8 cellular contexts compared by ENCODE assay signal in genomic region chr7:51067757-51068156, GRCh38.
DNase-seq lines count a peak whose midpoint lies in the region; ATAC-seq and TF ChIP-seq lines count a peak whose summit lies in the region.

No MANE protein-coding gene starts in this region.

- H3K27me3 Mint-ChIP-seq in activated naive CD8-positive, alpha-beta T cell treated with anti-CD3 and anti-CD28 coated beads, Interleukin-2, amount 50 U/mL, for 24 hours, result no peaks in the 10 kb centered on the region

- peak; percentile 80 for DNase-seq in GM03348 (ENCODE audit: low spot score)
- peak; percentile 40 for DNase-seq in activated naive CD8-positive, alpha-beta T cell treated with anti-CD3 and anti-CD28 coated beads, Interleukin-2, amount 50 U/mL, for 24 hours
- peak; percentile 43 to 66 (median 56) for DNase-seq in heart left ventricle
- peak; percentile 71 for DNase-seq in renal cortical epithelial cell (ENCODE audit: low read depth)
- DNase-seq in OCI-M2 (lab: John Stamatoyannopoulos, UW; ENCODE audit: unreplicated experiment), result no peak

- intact Hi-C loops in heart left ventricle (cut with DNase I), result loop anchor here (2.0 to 10.0 kb wide), 15 partner anchors 55 to 603 kb away; partner anchors contain the start of gene GRB10 (in 2 of the 10)

- ATAC-seq in HG03520 (IDR thresholded peaks at IDR 0.05; ENCODE audit: unreplicated experiment) (peak; percentile 54), heart left ventricle (peak in 1 of 4 donors; percentile 59), HG02610 (IDR thresholded peaks at IDR 0.05; ENCODE audit: unreplicated experiment) (no peak)
- no peak for ATAC-seq in activated naive CD8-positive, alpha-beta T cell treated with anti-CD3 and anti-CD28 coated beads, Interleukin-2, amount 50 U/mL, for 24 hours

- no peak overlapping the region for H3K4me2 ChIP-seq in OCI-LY1 (ENCODE audit: low read length)

- H3K27ac ChIP-seq in OCI-LY1 (ENCODE audit: low read depth, low read length, poor library complexity, severe bottlenecking) (no peak overlapping the region), heart left ventricle (no peak overlapping the region)

- H3K79me2 ChIP-seq in OCI-LY1 (ENCODE audit: insufficient read depth, low read length), result no peaks in the 10 kb centered on the region

- no peaks in the 10 kb centered on the region for H3K9me3 ChIP-seq in OCI-LY1 (ENCODE audit: low read length)
- H3K9me3 ChIP-seq in heart left ventricle, result peaks cover 0 to 4% (median 0%) of the 10 kb centered on the region in 12 donors

- no peak overlapping the region for H2AFZ ChIP-seq in OCI-LY1 (ENCODE audit: low read length)

- no peaks in the 10 kb centered on the region for H3K9me3 Mint-ChIP-seq in activated naive CD8-positive, alpha-beta T cell treated with anti-CD3 and anti-CD28 coated beads, Interleukin-2, amount 50 U/mL, for 24 hours

- WGBS in heart left ventricle, 4 donors, result 43 to 58% (median 45%) methylated on average over 5 to 7 of the region's 7 CpGs

- no peaks in the 10 kb centered on the region for H3F3A ChIP-seq in OCI-LY1 (ENCODE audit: insufficient read depth, low read length)

- H4K20me1 ChIP-seq in OCI-LY1 (ENCODE audit: insufficient read depth, low read length), result no peaks in the 10 kb centered on the region

- no peaks in the 10 kb centered on the region for H3K9me2 ChIP-seq in OCI-LY1 (ENCODE audit: low read depth, low read length)

- H3K9ac ChIP-seq in OCI-LY1 (ENCODE audit: low read length), result no peak overlapping the region

- H3K4me1 ChIP-seq in OCI-LY1 (ENCODE audit: insufficient read depth, low read length, severe bottlenecking) (no peaks in the 10 kb centered on the region), heart left ventricle (peaks cover 8 to 40% (median 20%) of the 10 kb centered on the region in 12 donors)

- H3K27ac Mint-ChIP-seq in activated naive CD8-positive, alpha-beta T cell treated with anti-CD3 and anti-CD28 coated beads, Interleukin-2, amount 50 U/mL, for 24 hours, result no peak overlapping the region

- H3K27me3 ChIP-seq in OCI-LY1 (ENCODE audit: insufficient read depth, low read length), result no peaks in the 10 kb centered on the region
- H3K27me3 ChIP-seq in heart left ventricle, result no peaks in the 10 kb centered on the region

- H3K4me3 ChIP-seq in OCI-LY1 (ENCODE audit: low read depth, low read length, poor library complexity, severe bottlenecking) (no peak overlapping the region), heart left ventricle (no peak overlapping the region)

- no peak for TF ChIP-seq POLR2A in heart left ventricle (IDR thresholded peaks at IDR 0.05)

- H3K36me3 ChIP-seq in OCI-LY1 (ENCODE audit: insufficient read depth, low read length) (no peaks in the 10 kb centered on the region), heart left ventricle (no peaks in the 10 kb centered on the region)

- peak; percentile 82 for TF ChIP-seq CTCF in OCI-LY1 (IDR thresholded peaks at IDR 0.05; ENCODE audit: low read length)
- peak; percentile 59 to 84 (median 74) for TF ChIP-seq CTCF in heart left ventricle (IDR thresholded peaks at IDR 0.05)

- no peaks in the 10 kb centered on the region for H3K4me1 Mint-ChIP-seq in activated naive CD8-positive, alpha-beta T cell treated with anti-CD3 and anti-CD28 coated beads, Interleukin-2, amount 50 U/mL, for 24 hours

- H3K36me3 Mint-ChIP-seq in activated naive CD8-positive, alpha-beta T cell treated with anti-CD3 and anti-CD28 coated beads, Interleukin-2, amount 50 U/mL, for 24 hours (ENCODE audit: low read depth), result no peaks in the 10 kb centered on the region

- no peak overlapping the region for H3K4me3 Mint-ChIP-seq in activated naive CD8-positive, alpha-beta T cell treated with anti-CD3 and anti-CD28 coated beads, Interleukin-2, amount 50 U/mL, for 24 hours
